In genomic region chr10:70804424-70804814, GRCh38 we compare ENCODE assay signal across 24 cellular contexts. TPM values are rescaled to one million over a fixed set of nuclear protein-coding genes. Genes with fewer than 3 reads are reported as not detected.
DNase-seq lines count a peak whose midpoint lies in the region; ATAC-seq and TF ChIP-seq lines count a peak whose summit lies in the region.
"Had no signal": no experiment of that assay in that cellular context is flagged by ENCODE, and none has a peak within 500 bp of the region (broad histone marks: within the 10 kb centered on the region; RNA-seq: fewer than 3 reads in every experiment).

No MANE protein-coding gene starts in this region.

- H3K4me3 ChIP-seq in AG10803 (ENCODE audit: low read length) (no peak overlapping the region), body of pancreas (no peak overlapping the region), kidney epithelial cell (ENCODE audit: low read depth, low read length) (no peak overlapping the region), mucosa of descending colon (no peak overlapping the region)
- H3K4me3 ChIP-seq: GM12878, right lobe of liver had no signal

- peak; percentile 25 for DNase-seq in AG10803 (ENCODE audit: low read depth)
- peak; percentile 78 for DNase-seq in NCI-H2029 treated with DMSO at 0.1 percent for 48 hours (lab: John Stamatoyannopoulos, UW)
- no peak for DNase-seq in body of pancreas
- peak; percentile 51 for DNase-seq in kidney epithelial cell (ENCODE audit: low read depth)
- no peak for DNase-seq in mucosa of descending colon
- no peak for DNase-seq in stimulated activated CD4-positive, alpha-beta T cell treated with anti-CD3 and anti-CD28 coated beads, Interleukin-4, amount 100 ng/mL, for 4 hours
- DNase-seq in NCI-H2107 (lab: John Stamatoyannopoulos, UW), result no peak
- DNase-seq: activated CD4-positive, alpha-beta memory T cell treated with anti-CD3 and anti-CD28 coated beads, Interleukin-2, amount 10 ng/mL, durations not matched to agents 7 days and 5 days; activated naive CD4-positive, alpha-beta T cell treated with anti-CD3 and anti-CD28 coated beads, Interleukin-2, amount 50 U/mL, for 16 hours; activated T-cell treated with anti-CD3 and anti-CD28 coated beads, Interleukin-2, amount 50 U/mL, for 4 hours; brain microvascular endothelial cell; GF-D8; HCEC 1CT; KBM-7; NCI-H1048; right lobe of liver; Right ventricle myocardium superior; T-helper 1 cell had no signal

- H3K27me3 ChIP-seq in body of pancreas, result no peaks in the 10 kb centered on the region
- no peaks in the 10 kb centered on the region for H3K27me3 ChIP-seq in kidney epithelial cell (ENCODE audit: control insufficient read depth, insufficient read depth, low read length)
- H3K27me3 ChIP-seq: brain microvascular endothelial cell, right lobe of liver had no signal

- H3K36me3 ChIP-seq in body of pancreas (replicated peaks in 1 of 2; ENCODE audit: insufficient read depth in 1 of 2, low read depth in 2 of 2) (no peaks in the 10 kb centered on the region), kidney epithelial cell (ENCODE audit: control insufficient read depth, insufficient read depth, low read length) (no peaks in the 10 kb centered on the region), mucosa of descending colon (ENCODE audit: low read depth) (no peaks in the 10 kb centered on the region)
- H3K36me3 ChIP-seq: brain microvascular endothelial cell, right lobe of liver had no signal

- WGBS in body of pancreas, 2 donors, result 19 to 45% methylated on average over 2 of the region's 2 CpGs

- intact Hi-C loops in body of pancreas (cut with DNase I) (no loop called here), mucosa of descending colon (cut with DNase I, micrococcal nuclease) (no loop called here)

- ATAC-seq in body of pancreas, result peak; percentile 85
- ATAC-seq in mucosa of descending colon, result no peak
- no peak for ATAC-seq in GM21528 (IDR thresholded peaks at IDR 0.05; ENCODE audit: low FRiP score, unreplicated experiment)
- ATAC-seq: activated T-cell treated with anti-CD3 and anti-CD28 coated beads, Interleukin-2, amount 50 U/mL, for 4 hours; GM12878 had no signal

- H3K4me1 ChIP-seq in body of pancreas (peaks cover 8% of the 10 kb centered on the region), mucosa of descending colon (ENCODE audit: low read depth) (no peaks in the 10 kb centered on the region)
- H3K4me1 ChIP-seq: right lobe of liver had no signal

- TF ChIP-seq CTCF in AG10803 (conservative IDR thresholded peaks at IDR 0.05; ENCODE audit: low read length) (no peak), body of pancreas (IDR thresholded peaks at IDR 0.05) (no peak), kidney epithelial cell (IDR thresholded peaks at IDR 0.05; ENCODE audit: insufficient read depth, low read length, poor library complexity, severe bottlenecking) (no peak), mucosa of descending colon (IDR thresholded peaks at IDR 0.05) (no peak)

- H3K9me3 ChIP-seq in body of pancreas (no peaks in the 10 kb centered on the region), mucosa of descending colon (no peaks in the 10 kb centered on the region)
- H3K9me3 ChIP-seq: right lobe of liver had no signal

- H3K27ac ChIP-seq in body of pancreas, result peak overlapping the region; percentile 29 to 78 (median 54)
- H3K27ac ChIP-seq: brain microvascular endothelial cell, right lobe of liver had no signal

- TF ChIP-seq POLR2A in body of pancreas (IDR thresholded peaks at IDR 0.05), result no peak

RNA-seq across cellular contexts. Expression of gene SGPL1, which starts 11.3 kb away (rescaled TPM):
- 10 to 100 TPM; 36.3 to 43.8 TPM for total RNA-seq in body of pancreas
- 82.7 and 83.5 TPM in 2 replicates for total RNA-seq in kidney epithelial cell
- total RNA-seq in mucosa of descending colon, result 10 to 100 TPM; 50.5 to 67.2 (median 55.5) TPM

RNA-seq across cellular contexts. Expression of gene TBATA, which starts 19.2 kb away (rescaled TPM):
- total RNA-seq in body of pancreas (not detected), kidney epithelial cell (not detected in 2 replicates), mucosa of descending colon (not detected)
- total RNA-seq: activated CD4-positive, alpha-beta memory T cell treated with anti-CD3 and anti-CD28 coated beads, Interleukin-2, amount 10 ng/mL, durations not matched to agents 7 days and 5 days; activated T-cell treated with anti-CD3 and anti-CD28 coated beads, Interleukin-2, amount 50 U/mL, for 4 hours; glomerular endothelial cell; GM12878; lower leg skin; omental fat pad; right lobe of liver; Right ventricle myocardium superior; ureter had no signal

Comparison
In these comparisons a context has a peak if more than half of its experiments do, and no peak if none do; other contexts are left out.
1. DNase-seq: peak in AG10803 (single experiment), NCI-H2029 treated with DMSO at 0.1 percent for 48 hours (single experiment) and kidney epithelial cell (single experiment); none in body of pancreas (0 of 4), mucosa of descending colon (0 of 3), stimulated activated CD4-positive, alpha-beta T cell treated with anti-CD3 and anti-CD28 coated beads, Interleukin-4, amount 100 ng/mL, for 4 hours (0 of 2) and NCI-H2107 (single experiment).